Comparison of ENCODE assay signal across 15 cellular contexts in the genomic region with DNA sequence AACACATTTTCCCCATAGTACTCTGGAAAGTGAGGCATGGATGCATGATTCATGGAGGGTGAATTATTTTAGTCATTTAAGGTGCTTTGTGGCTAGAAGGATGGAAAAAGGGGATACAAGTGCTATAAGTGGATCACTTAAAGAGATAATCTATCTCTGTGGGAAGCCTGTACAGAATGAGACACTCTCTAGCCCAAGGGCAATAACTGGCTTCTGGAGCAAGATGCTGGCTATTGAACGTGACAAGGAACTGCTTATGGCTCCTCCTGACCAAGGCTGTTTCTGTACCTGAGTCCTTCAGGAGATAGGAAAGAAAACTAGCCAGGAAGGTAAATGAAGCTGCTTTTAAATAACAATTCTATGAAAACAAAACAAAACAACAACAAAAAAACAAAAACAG.
A peak's percentile ranks its signal among the peaks of the same experiment; 100 is the strongest.
DNase-seq lines count a peak whose midpoint lies in the region; ATAC-seq and TF ChIP-seq lines count a peak whose summit lies in the region.
"Had no signal": no experiment of that assay in that cellular context is flagged by ENCODE, and none has a peak within 500 bp of the region (broad histone marks: within the 10 kb centered on the region; RNA-seq: fewer than 3 reads in every experiment).

No MANE protein-coding gene starts in this region.

- no peak overlapping the region for H3K27ac ChIP-seq in mesendoderm (ENCODE audit: low read depth, low read length)
- H3K27ac ChIP-seq: HL-60 had no signal

- H3K4ac ChIP-seq in mesendoderm (ENCODE audit: low read depth, low read length) = no peak overlapping the region

- H4K5ac ChIP-seq in mesendoderm (ENCODE audit: low read length) = no peak overlapping the region

- no peak overlapping the region for H3K18ac ChIP-seq in mesendoderm (ENCODE audit: low read length)

- H3K9ac ChIP-seq in mesendoderm (ENCODE audit: low read length) = no peak overlapping the region

- H3K4me3 ChIP-seq in mesendoderm (ENCODE audit: low read length) = no peak overlapping the region
- H3K4me3 ChIP-seq: GM12878 had no signal

- ATAC-seq in GM18867 (IDR thresholded peaks at IDR 0.05; ENCODE audit: unreplicated experiment) = no peak
- ATAC-seq: GM12878 had no signal

- peak; percentile 11 for DNase-seq in HEK293T (ENCODE audit: extremely low spot score)
- DNase-seq in NCI-H146 treated with DMSO at 0.1 percent for 48 hours (lab: John Stamatoyannopoulos, UW; ENCODE audit: unreplicated experiment) = peak; percentile 51
- DNase-seq in NCI-H69 (lab: John Stamatoyannopoulos, UW) = peak; percentile 97
- peak; percentile 8 for DNase-seq in mesendoderm
- no peak for DNase-seq in NCI-H1092 treated with DMSO at 0.1 percent for 48 hours (lab: John Stamatoyannopoulos, UW)
- no peak for DNase-seq in medulla oblongata (ENCODE audit: extremely low spot score)
- DNase-seq: C1 segment of cervical spinal cord; CD4-positive, alpha-beta memory T cell; DMS79; GOT3; H9; HFFc6 had no signal

- H2BK5ac ChIP-seq in mesendoderm (ENCODE audit: low read length) = no peak overlapping the region

- no peaks in the 10 kb centered on the region for H3K79me2 ChIP-seq in mesendoderm (ENCODE audit: control insufficient read depth, insufficient read depth, low read length)

- H4K8ac ChIP-seq in mesendoderm (ENCODE audit: low read depth, low read length) = no peak overlapping the region

- WGBS in mesendoderm (ENCODE audit: extremely low coverage, insufficient coverage, low lambda C conversion rate) = no CpG with 5 or more reads among the region's 1 CpG

- H3K79me1 ChIP-seq in mesendoderm (ENCODE audit: low read length) = no peaks in the 10 kb centered on the region

- POLR2A ChIA-PET in HEK293T (lab: Yijun Ruan, JAX) = no interaction called here

- H3K4me2 ChIP-seq in mesendoderm (ENCODE audit: low read length) = no peak overlapping the region

- H3K23ac ChIP-seq in mesendoderm (ENCODE audit: low read length) = no peak overlapping the region

- H2BK120ac ChIP-seq in mesendoderm (ENCODE audit: low read depth, low read length) = no peak overlapping the region

- H3K4me1 ChIP-seq in mesendoderm (ENCODE audit: control insufficient read depth, low read depth, low read length) = no peaks in the 10 kb centered on the region

- no peaks in the 10 kb centered on the region for H3K36me3 ChIP-seq in mesendoderm (ENCODE audit: control insufficient read depth, insufficient read depth, low read length)

- CTCF ChIA-PET in HEK293T (lab: Yijun Ruan, JAX) = interaction anchor here (0.7 kb wide), 1 partner anchor 11 kb away, joined by 3 read pairs; no protein-coding TSS in a partner anchor

- no peak overlapping the region for H2AK5ac ChIP-seq in mesendoderm (ENCODE audit: low read length)

- no peaks in the 10 kb centered on the region for H3K27me3 ChIP-seq in mesendoderm (ENCODE audit: insufficient read depth, low read length, poor library complexity)

- H2BK15ac ChIP-seq in mesendoderm (replicated peaks; ENCODE audit: low read depth) = no peak overlapping the region

- H3K56ac ChIP-seq in mesendoderm (ENCODE audit: low read length) = no peak overlapping the region

TF ChIP-seq in HEK293T, 16 proteins besides CTCF, POLR2A, EP300 and RAD21:
- TF ChIP-seq ARNT (IDR thresholded peaks at IDR 0.05) (no peak), CTBP1 (IDR thresholded peaks at IDR 0.05; ENCODE audit: borderline replicate concordance) (0 out of 2 replicates have a peak, but pooled peaks have one; percentile 9)

Comparison
In these comparisons a context has a peak if more than half of its experiments do, and no peak if none do; other contexts are left out.
1. DNase-seq: peak in HEK293T (single experiment), NCI-H146 treated with DMSO at 0.1 percent for 48 hours (single experiment), NCI-H69 (single experiment) and mesendoderm (single experiment); none in NCI-H1092 treated with DMSO at 0.1 percent for 48 hours (single experiment) and medulla oblongata (single experiment).